Comparison of ENCODE assay signal across 14 cellular contexts in genomic region chr10:117345143-117345542, GRCh38. TPM values are rescaled to one million over a fixed set of nuclear protein-coding genes. Genes with fewer than 3 reads are reported as not detected.
DNase-seq lines count a peak whose midpoint lies in the region; ATAC-seq, FAIRE-seq and TF ChIP-seq lines count a peak whose summit lies in the region.
"Had no signal": no experiment of that assay in that cellular context is flagged by ENCODE, and none has a peak within 500 bp of the region (broad histone marks: within the 10 kb centered on the region; RNA-seq: fewer than 3 reads in every experiment).

No MANE protein-coding gene starts in this region.

- no peak for TF ChIP-seq CTCF in astrocyte (IDR thresholded peaks at IDR 0.05; ENCODE audit: insufficient read depth, low read depth, low read length)

- peaks cover 3% of the 10 kb centered on the region for H3K36me3 ChIP-seq in CD4-positive, CD25-positive, alpha-beta regulatory T cell (ENCODE audit: control insufficient read depth, insufficient read depth, low read length)
- H3K36me3 ChIP-seq in HUES6 (ENCODE audit: control insufficient read depth, insufficient read depth, low read length) (no peaks in the 10 kb centered on the region), astrocyte (ENCODE audit: insufficient read depth, low read length) (no peaks in the 10 kb centered on the region)
- H3K36me3 ChIP-seq: tibial nerve had no signal

- H3K4me3 Mint-ChIP-seq in CD4-positive, CD25-positive, alpha-beta regulatory T cell, result no peak overlapping the region
- no peak overlapping the region for H3K4me3 Mint-ChIP-seq in astrocyte (ENCODE audit: unreplicated experiment)

- DNase-seq in CD4-positive, CD25-positive, alpha-beta regulatory T cell, result no peak
- DNase-seq in astrocyte (ENCODE audit: low read depth) (no peak), iPS-NIHi7 (ENCODE audit: extremely low spot score) (peak; percentile 34), NCI-H1436 treated with DMSO at 0.1 percent for 48 hours (lab: John Stamatoyannopoulos, UW) (no peak), DMS114 treated with DMSO at 0.1 percent for 48 hours (lab: John Stamatoyannopoulos, UW; ENCODE audit: unreplicated experiment) (no peak)
- DNase-seq: DMS79 treated with DMSO at 0.1 percent for 48 hours; effector CD4-positive, alpha-beta T cell; naive thymus-derived CD4-positive, alpha-beta T cell; SK-N-SH had no signal

- H3K79me2 ChIP-seq in astrocyte (ENCODE audit: insufficient read depth, low read length), result peaks cover 84% of the 10 kb centered on the region

- peaks cover 64% of the 10 kb centered on the region for H4K20me1 ChIP-seq in astrocyte (ENCODE audit: insufficient read depth, low read length)

- H3K4me1 ChIP-seq in CD4-positive, CD25-positive, alpha-beta regulatory T cell (ENCODE audit: control insufficient read depth, insufficient read depth, low read length, poor library complexity, severe bottlenecking), result peaks cover 24% of the 10 kb centered on the region
- H3K4me1 ChIP-seq in HUES6 (ENCODE audit: control insufficient read depth, insufficient read depth, low read length) (peaks cover 70% of the 10 kb centered on the region), astrocyte (ENCODE audit: insufficient read depth, low read length) (peaks cover 18% of the 10 kb centered on the region)

- no peak overlapping the region for H3K27ac ChIP-seq in CD4-positive, CD25-positive, alpha-beta regulatory T cell (ENCODE audit: insufficient read depth, low read length, poor library complexity, severe bottlenecking)
- H3K27ac ChIP-seq in HUES6 (ENCODE audit: low read depth, low read length) (peak overlapping the region; percentile 88), astrocyte (ENCODE audit: low read depth, low read length) (no peak overlapping the region)
- H3K27ac ChIP-seq: tibial nerve had no signal

- no peaks in the 10 kb centered on the region for H3K9me3 ChIP-seq in CD4-positive, CD25-positive, alpha-beta regulatory T cell (ENCODE audit: control insufficient read depth in 2 of 2, low read length in 2 of 2)
- H3K9me3 ChIP-seq in HUES6 (ENCODE audit: control insufficient read depth, insufficient read depth, low read depth, low read length), result no peaks in the 10 kb centered on the region
- H3K9me3 ChIP-seq in astrocyte (ENCODE audit: insufficient read depth, low read depth, low read length), result no peaks in the 10 kb centered on the region
- H3K9me3 ChIP-seq: SK-N-SH, tibial nerve had no signal

- peak overlapping the region; percentile 9 for H3K4me2 ChIP-seq in astrocyte (ENCODE audit: low read length)
- H3K4me2 ChIP-seq: SK-N-SH had no signal

- peaks cover 9% of the 10 kb centered on the region for H3K36me3 Mint-ChIP-seq in CD4-positive, CD25-positive, alpha-beta regulatory T cell
- no peaks in the 10 kb centered on the region for H3K36me3 Mint-ChIP-seq in astrocyte (ENCODE audit: low read depth, unreplicated experiment)

- H3K4me1 Mint-ChIP-seq in CD4-positive, CD25-positive, alpha-beta regulatory T cell, result peaks cover 36 to 64% (median 55%) of the 10 kb centered on the region in 4 donors
- H3K4me1 Mint-ChIP-seq in astrocyte (ENCODE audit: low read depth, unreplicated experiment), result peaks cover 18% of the 10 kb centered on the region

- peak overlapping the region in 2 of 3 donors; percentile 26 to 85 for H3K27ac Mint-ChIP-seq in CD4-positive, CD25-positive, alpha-beta regulatory T cell
- no peak overlapping the region for H3K27ac Mint-ChIP-seq in astrocyte (ENCODE audit: unreplicated experiment)

- H3K9me3 Mint-ChIP-seq in CD4-positive, CD25-positive, alpha-beta regulatory T cell, result no peaks in the 10 kb centered on the region
- H3K9me3 Mint-ChIP-seq in astrocyte (ENCODE audit: unreplicated experiment), result no peaks in the 10 kb centered on the region
- H3K9me3 Mint-ChIP-seq: naive thymus-derived CD4-positive, alpha-beta T cell had no signal

- no peaks in the 10 kb centered on the region for H3K27me3 Mint-ChIP-seq in CD4-positive, CD25-positive, alpha-beta regulatory T cell
- no peaks in the 10 kb centered on the region for H3K27me3 Mint-ChIP-seq in astrocyte (ENCODE audit: low read depth, unreplicated experiment)
- H3K27me3 Mint-ChIP-seq: naive thymus-derived CD4-positive, alpha-beta T cell had no signal

- no peak for ATAC-seq in CD4-positive, CD25-positive, alpha-beta regulatory T cell (ENCODE audit: low read depth in 2 of 2)
- ATAC-seq in HG03025 (IDR thresholded peaks at IDR 0.05; ENCODE audit: low FRiP score, unreplicated experiment) (no peak), HG03280 (IDR thresholded peaks at IDR 0.05; ENCODE audit: unreplicated experiment) (no peak)
- ATAC-seq: naive thymus-derived CD4-positive, alpha-beta T cell had no signal

- no peak overlapping the region for H3K4me3 ChIP-seq in CD4-positive, CD25-positive, alpha-beta regulatory T cell (ENCODE audit: low read depth, low read length)
- no peak overlapping the region for H3K4me3 ChIP-seq in HUES6 (ENCODE audit: low read depth, low read length)
- H3K4me3 ChIP-seq in astrocyte (ENCODE audit: insufficient read depth, low read depth, low read length), result no peak overlapping the region
- H3K4me3 ChIP-seq: tibial nerve had no signal

- H2AFZ ChIP-seq in astrocyte (ENCODE audit: low read depth, low read length), result no peak overlapping the region

- H3K9ac ChIP-seq in HUES6 (ENCODE audit: low read length) (peak overlapping the region; percentile 46), astrocyte (ENCODE audit: low read length) (no peak overlapping the region)
- H3K9ac ChIP-seq: SK-N-SH had no signal

- no peaks in the 10 kb centered on the region for H3K27me3 ChIP-seq in CD4-positive, CD25-positive, alpha-beta regulatory T cell (ENCODE audit: control insufficient read depth, insufficient read depth, low read length)
- H3K27me3 ChIP-seq in HUES6 (ENCODE audit: control insufficient read depth, insufficient read depth, low read length) (no peaks in the 10 kb centered on the region), astrocyte (ENCODE audit: insufficient read depth, low read length) (no peaks in the 10 kb centered on the region)
- H3K27me3 ChIP-seq: tibial nerve had no signal

- no peak for FAIRE-seq in astrocyte (lab: Jason Lieb, UNC)
- FAIRE-seq: GM12891 had no signal

RNA-seq across cellular contexts. Expression of gene PDZD8, which starts 30.1 kb away (rescaled TPM):
- total RNA-seq in CD4-positive, CD25-positive, alpha-beta regulatory T cell, result 30.4 TPM
- polyA plus RNA-seq in CD4-positive, CD25-positive, alpha-beta regulatory T cell, result 10 to 100 TPM in 1 of 4 donors, 1 to 10 TPM in 3; 3.1 to 11.2 (median 6.1) TPM
- total RNA-seq in astrocyte, result 29.2 and 31.3 TPM in 2 replicates
